ENCODE assay signal across 9 cellular contexts in the genomic region with DNA sequence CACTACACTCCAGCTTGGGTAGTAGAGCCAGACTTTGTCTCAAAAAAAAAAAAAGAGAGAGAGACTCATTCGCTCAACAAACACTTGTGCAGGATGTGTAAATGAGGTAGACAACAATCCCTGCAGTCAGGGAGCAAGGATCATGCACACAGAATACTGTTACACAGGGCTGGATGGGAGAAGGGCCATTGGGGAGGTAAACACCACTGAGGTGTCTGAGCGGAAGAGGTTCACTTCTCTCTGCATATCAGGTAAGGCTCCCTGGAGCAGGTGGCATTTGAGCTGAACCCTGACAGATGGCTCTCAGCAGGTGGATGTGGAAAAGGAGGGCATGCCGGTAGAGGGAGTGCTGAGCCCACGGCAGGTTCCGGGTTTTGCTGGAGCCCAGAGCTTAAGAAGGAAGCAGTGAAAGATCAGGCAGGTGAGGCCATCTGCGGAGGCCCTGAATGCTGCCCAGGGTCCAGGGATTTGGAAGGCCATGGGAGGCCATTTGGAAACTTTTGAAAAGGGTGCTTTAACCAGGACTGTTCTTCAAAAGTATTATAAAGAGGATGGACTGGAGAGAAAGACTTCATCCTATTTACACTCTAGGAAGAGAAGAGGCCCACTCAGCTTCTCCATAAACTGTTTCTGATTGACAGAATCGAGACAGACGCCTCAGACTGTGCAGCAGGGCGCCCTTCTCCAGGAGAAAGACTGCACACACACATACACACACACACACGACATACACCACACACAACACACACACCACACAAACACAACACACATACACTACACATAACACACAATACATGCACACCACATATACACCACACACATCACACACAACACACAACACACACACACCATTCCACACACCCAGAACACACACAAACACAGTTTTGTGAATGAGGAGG.
DNase-seq lines count a peak whose midpoint lies in the region; ATAC-seq and TF ChIP-seq lines count a peak whose summit lies in the region.
"Had no signal": no experiment of that assay in that cellular context is flagged by ENCODE, and none has a peak within 500 bp of the region (broad histone marks: within the 10 kb centered on the region; RNA-seq: fewer than 3 reads in every experiment).

No MANE protein-coding gene starts in this region.

- DNase-seq in CD14-positive monocyte (ENCODE audit: low spot score) (no peak), NCI-H2081 (lab: John Stamatoyannopoulos, UW) (peak; percentile 66 to 83), UCSD-AML1 (lab: John Stamatoyannopoulos, UW; ENCODE audit: unreplicated experiment) (peak; percentile 59), fibroblast of pulmonary artery (ENCODE audit: low read depth) (peak; percentile 25)
- DNase-seq in stimulated activated CD4-positive, alpha-beta T cell treated with anti-CD3 and anti-CD28 coated beads, Interleukin-15, amount 100 ng/mL, for 24 hours: peak; percentile 39
- no peak for DNase-seq in activated CD4-positive, CD25-positive, alpha-beta regulatory T cell (lab: John Stamatoyannopoulos, UW)
- DNase-seq in activated effector memory CD4-positive, alpha-beta T cell treated with anti-CD3 and anti-CD28 coated beads, Interleukin-2, amount 50 U/mL, for 16 hours: no peak

- H3K36me3 Mint-ChIP-seq in CD14-positive monocyte: no peaks in the 10 kb centered on the region

- peaks cover 0 to 6% (median 1%) of the 10 kb centered on the region in 3 donors for H3K27me3 Mint-ChIP-seq in CD14-positive monocyte (ENCODE audit: low read depth in 3 of 3)

- no peak overlapping the region for H3K4me3 ChIP-seq in fibroblast of pulmonary artery (replicated peaks; ENCODE audit: low read depth, low read length)
- H3K4me3 ChIP-seq: HAP-1 had no signal

- peaks cover 8% of the 10 kb centered on the region for H3K4me1 Mint-ChIP-seq in CD14-positive monocyte

- H3K27ac Mint-ChIP-seq in CD14-positive monocyte: peak overlapping the region in 4 of 7 donors; percentile 5 to 77 (median 42)

- H3K9me3 Mint-ChIP-seq in CD14-positive monocyte: peaks cover 0 to 1% (median 0%) of the 10 kb centered on the region in 7 donors

- peak; percentile 46 for TF ChIP-seq CTCF in CD14-positive monocyte (IDR thresholded peaks at IDR 0.05)
- TF ChIP-seq CTCF in fibroblast of pulmonary artery (IDR thresholded peaks at IDR 0.05; ENCODE audit: low read length, missing control alignments): peak; percentile 48

- intact Hi-C loops in CD14-positive monocyte (cut with micrococcal nuclease): loop anchor here in 1 of 2 donors (10.0 kb wide), 1 partner anchor 203 kb away; the partner anchor contains the start of gene USP12

- ATAC-seq in GM19395 (IDR thresholded peaks at IDR 0.05; ENCODE audit: unreplicated experiment): peak; percentile 62

- no peak overlapping the region for H3K4me3 Mint-ChIP-seq in CD14-positive monocyte

Comparison
In these comparisons a context has a peak if more than half of its experiments do, and no peak if none do; other contexts are left out.
1. DNase-seq: peak in NCI-H2081 (2 of 2), UCSD-AML1 (single experiment), fibroblast of pulmonary artery (single experiment) and stimulated activated CD4-positive, alpha-beta T cell treated with anti-CD3 and anti-CD28 coated beads, Interleukin-15, amount 100 ng/mL, for 24 hours (single experiment); none in CD14-positive monocyte (single experiment), activated CD4-positive, CD25-positive, alpha-beta regulatory T cell (0 of 4) and activated effector memory CD4-positive, alpha-beta T cell treated with anti-CD3 and anti-CD28 coated beads, Interleukin-2, amount 50 U/mL, for 16 hours (single experiment).